Comparison of ENCODE assay signal across 9 cellular contexts in the genomic region with DNA sequence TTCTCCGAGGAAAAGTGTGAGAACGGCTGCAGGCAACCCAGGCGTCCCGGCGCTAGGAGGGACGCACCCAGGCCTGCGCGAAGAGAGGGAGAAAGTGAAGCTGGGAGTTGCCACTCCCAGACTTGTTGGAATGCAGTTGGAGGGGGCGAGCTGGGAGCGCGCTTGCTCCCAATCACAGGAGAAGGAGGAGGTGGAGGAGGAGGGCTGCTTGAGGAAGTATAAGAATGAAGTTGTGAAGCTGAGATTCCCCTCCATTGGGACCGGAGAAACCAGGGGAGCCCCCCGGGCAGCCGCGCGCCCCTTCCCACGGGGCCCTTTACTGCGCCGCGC. TPM values are rescaled to one million over a fixed set of nuclear protein-coding genes. Genes with fewer than 3 reads are reported as not detected.
DNase-seq lines count a peak whose midpoint lies in the region; ATAC-seq and TF ChIP-seq lines count a peak whose summit lies in the region.
"Had no signal": no experiment of that assay in that cellular context is flagged by ENCODE, and none has a peak within 500 bp of the region (broad histone marks: within the 10 kb centered on the region; RNA-seq: fewer than 3 reads in every experiment).

Gene ERBB2, plus strand, starts transcription at position 247 of the 330 bp plus-strand sequence. CDS start 175 bp downstream, outside the sequence.

- ATAC-seq in upper lobe of left lung (ENCODE audit: low FRiP score in 2 of 2) (peak; percentile 80 to 91), GM18511 (IDR thresholded peaks at IDR 0.05; ENCODE audit: unreplicated experiment) (no peak)
- ATAC-seq: GM12878 had no signal

- WGBS in upper lobe of left lung, 2 donors = 6 to 17% methylated on average over 11 to 19 of the region's 20 CpGs

- peak within 1 kb of the TSS; percentile 69 for H3K4me3 ChIP-seq in NT2/D1 (ENCODE audit: insufficient read length, low read depth)
- H3K4me3 ChIP-seq in epithelial cell of proximal tubule (ENCODE audit: low read depth, low read length) = peak within 1 kb of the TSS; percentile 92
- H3K4me3 ChIP-seq in mononuclear cell (ENCODE audit: low read length) = no peak within 1 kb of the TSS
- peak within 1 kb of the TSS; percentile 65 to 94 (median 88) for H3K4me3 ChIP-seq in upper lobe of left lung
- H3K4me3 ChIP-seq: GM12878 had no signal

- TF ChIP-seq CTCF in epithelial cell of proximal tubule (conservative IDR thresholded peaks at IDR 0.05; ENCODE audit: low read depth, low read length) (no peak), upper lobe of left lung (IDR thresholded peaks at IDR 0.05) (no peak)

- H3K27me3 ChIP-seq in NT2/D1 (ENCODE audit: insufficient read depth, insufficient read length) (no peaks in the 10 kb centered on the region), mononuclear cell (ENCODE audit: insufficient read depth, low read length) (peaks cover 32% of the 10 kb centered on the region), upper lobe of left lung (no peaks in the 10 kb centered on the region)

- H3K9ac ChIP-seq in NT2/D1 (ENCODE audit: insufficient read length, low read depth) = peak within 1 kb of the TSS; percentile 90

- DNase-seq in AG08396 (ENCODE audit: low spot score) (peak; percentile 85), NT2/D1 (ENCODE audit: low read depth, low spot score) (peak; percentile 65), epithelial cell of proximal tubule (ENCODE audit: low read depth) (no peak), upper lobe of left lung (peak in 1 of 2 donors; percentile 82), NCI-H2196 (lab: John Stamatoyannopoulos, UW; ENCODE audit: unreplicated experiment) (no peak), NCI-H446 (lab: John Stamatoyannopoulos, UW) (no peak)

- H3K4me1 ChIP-seq in NT2/D1 (ENCODE audit: insufficient read depth, insufficient read length) (peaks cover 36% of the 10 kb centered on the region), mononuclear cell (ENCODE audit: insufficient read depth, low read length) (peaks cover 3% of the 10 kb centered on the region), upper lobe of left lung (peaks cover 13 to 48% (median 33%) of the 10 kb centered on the region in 4 donors)

- TF ChIP-seq EP300 in upper lobe of left lung (IDR thresholded peaks at IDR 0.05) = no peak

- peak in 2 of 4 donors; percentile 26 to 73 for TF ChIP-seq POLR2A in upper lobe of left lung (IDR thresholded peaks at IDR 0.05)

- H3K36me3 ChIP-seq in NT2/D1 (ENCODE audit: insufficient read depth, insufficient read length, low read length) = peaks cover 13% of the 10 kb centered on the region
- no peaks in the 10 kb centered on the region for H3K36me3 ChIP-seq in upper lobe of left lung

- no peaks in the 10 kb centered on the region for H3K9me3 ChIP-seq in NT2/D1 (ENCODE audit: insufficient read depth, low read length)
- no peaks in the 10 kb centered on the region for H3K9me3 ChIP-seq in mononuclear cell (ENCODE audit: low read depth, low read length)
- H3K9me3 ChIP-seq in upper lobe of left lung = no peaks in the 10 kb centered on the region

- H3K27ac ChIP-seq in upper lobe of left lung = peak within 1 kb of the TSS; percentile 86 to 91 (median 88)

RNA-seq across cellular contexts. Expression of gene ERBB2, which starts in this region (rescaled TPM):
- total RNA-seq in epithelial cell of proximal tubule (29.4 and 53.3 TPM in 2 replicates), mononuclear cell (10.2 TPM), upper lobe of left lung (100 to 1,000 TPM in 4 of 6 donors, 10 to 100 TPM in 2; 88.6 to 126 (median 112) TPM)

Comparison
In these comparisons a context has a peak if more than half of its experiments do, and no peak if none do; other contexts are left out.
1. DNase-seq: peak in AG08396 (single experiment) and NT2/D1 (single experiment); none in epithelial cell of proximal tubule (single experiment), NCI-H2196 (single experiment) and NCI-H446 (0 of 2).